In genomic region chr10:17228081-17229015, GRCh38 we compare ENCODE assay signal across 8 cellular contexts. TPM values are rescaled to one million over a fixed set of nuclear protein-coding genes. Genes with fewer than 3 reads are reported as not detected.
DNase-seq lines count a peak whose midpoint lies in the region; ATAC-seq, FAIRE-seq and TF ChIP-seq lines count a peak whose summit lies in the region.

TSS of gene VIM (plus strand) at chr10:17228241. CDS start at chr10:17229423, 1,182 bp downstream.

- DNase-seq in DMS 273 treated with DMSO at 0.1 percent for 48 hours (lab: John Stamatoyannopoulos, UW) (peak; percentile 57), activated B cell treated with CpG ODN at 0.5 μM for 24 hours (peak; percentile 82), bronchial epithelial cell (ENCODE audit: low read depth) (peak; percentile 88), iris pigment epithelial cell (ENCODE audit: low read depth) (peak; percentile 97), NCI-H1092 treated with DMSO at 0.1 percent for 48 hours (lab: John Stamatoyannopoulos, UW) (no peak)
- peak; percentile 88 for DNase-seq in Jurkat, Clone E6-1 (ENCODE audit: low read depth, low spot score)
- DNase-seq in stimulated activated CD4-positive, alpha-beta T cell treated with anti-CD3 and anti-CD28 coated beads, Interleukin-12 subunit alpha, Interleukin-12 subunit beta, amount 100 ng/mL, for 4 hours: peak; percentile 78

- CTCF ChIA-PET in activated B cell treated with CpG ODN at 0.5 μM for 24 hours (lab: Charles Lee): interaction anchor here (0.8 to 5.0 kb wide), 6 partner anchors 9 to 410 kb away, joined by 3 to 35 read pairs (median 6); partner anchors contain the start of gene TRDMT1

- H3K4me3 ChIP-seq in Jurkat, Clone E6-1 (ENCODE audit: low read length): peak within 1 kb of the TSS; percentile 84
- peak within 1 kb of the TSS; percentile 78 for H3K4me3 ChIP-seq in bronchial epithelial cell (ENCODE audit: low read depth, low read length)

- no peaks in the 10 kb centered on the region for H3K27me3 Mint-ChIP-seq in activated B cell treated with CpG ODN at 0.5 μM for 24 hours

- POLR2A ChIA-PET in activated B cell treated with CpG ODN at 0.5 μM for 24 hours (lab: Charles Lee): interaction anchor here (0.5 to 6.0 kb wide), 19 partner anchors 9 to 1431 kb away, joined by 3 to 251 read pairs (median 6); partner anchors contain the start of genes RSU1, STAM and TRDMT1

- ATAC-seq in GM21529 (IDR thresholded peaks at IDR 0.05; ENCODE audit: unreplicated experiment): peak; percentile 35
- peak; percentile 45 for ATAC-seq in activated B cell treated with CpG ODN at 0.5 μM for 24 hours (ENCODE audit: low read depth)

- H3K4me1 Mint-ChIP-seq in activated B cell treated with CpG ODN at 0.5 μM for 24 hours: peaks cover 46% of the 10 kb centered on the region

- H3K9me3 Mint-ChIP-seq in activated B cell treated with CpG ODN at 0.5 μM for 24 hours: no peaks in the 10 kb centered on the region

- FAIRE-seq in bronchial epithelial cell (lab: Jason Lieb, UNC): no peak

- peak within 1 kb of the TSS; percentile 99 for H3K27ac Mint-ChIP-seq in activated B cell treated with CpG ODN at 0.5 μM for 24 hours

- H3K4me3 Mint-ChIP-seq in activated B cell treated with CpG ODN at 0.5 μM for 24 hours: peak within 1 kb of the TSS; percentile 97

- no peak for TF ChIP-seq CTCF in activated B cell treated with CpG ODN at 0.5 μM for 24 hours (IDR thresholded peaks at IDR 0.05)
- TF ChIP-seq CTCF in bronchial epithelial cell (IDR thresholded peaks at IDR 0.05; ENCODE audit: insufficient read depth, low read length, severe bottlenecking): peak; percentile 5

- no peaks in the 10 kb centered on the region for H3K27me3 ChIP-seq in bronchial epithelial cell (ENCODE audit: control insufficient read depth, insufficient read depth, low read length)

- H3K36me3 ChIP-seq in bronchial epithelial cell (ENCODE audit: control insufficient read depth, insufficient read depth, low read length): peaks cover 2% of the 10 kb centered on the region

- intact Hi-C loops in activated B cell treated with CpG ODN at 0.5 μM for 24 hours (cut with micrococcal nuclease): loop anchor here (1.0 to 5.0 kb wide), 7 partner anchors 12 to 1431 kb away; partner anchors contain the start of genes ARL5B, NSUN6 and RSU1

- peaks cover 42% of the 10 kb centered on the region for H3K36me3 Mint-ChIP-seq in activated B cell treated with CpG ODN at 0.5 μM for 24 hours (ENCODE audit: low read depth)

RNA-seq across cellular contexts. Expression of gene VIM, which starts in this region (rescaled TPM):
- 615 TPM for polyA plus RNA-seq in Jurkat, Clone E6-1 (2012; ENCODE audit: insufficient read depth, insufficient read length)
- total RNA-seq in activated B cell treated with CpG ODN at 0.5 μM for 24 hours (796 and 798 TPM in 2 replicates), bronchial epithelial cell (25.1 and 115 TPM in 2 replicates)
